In the genomic region with DNA sequence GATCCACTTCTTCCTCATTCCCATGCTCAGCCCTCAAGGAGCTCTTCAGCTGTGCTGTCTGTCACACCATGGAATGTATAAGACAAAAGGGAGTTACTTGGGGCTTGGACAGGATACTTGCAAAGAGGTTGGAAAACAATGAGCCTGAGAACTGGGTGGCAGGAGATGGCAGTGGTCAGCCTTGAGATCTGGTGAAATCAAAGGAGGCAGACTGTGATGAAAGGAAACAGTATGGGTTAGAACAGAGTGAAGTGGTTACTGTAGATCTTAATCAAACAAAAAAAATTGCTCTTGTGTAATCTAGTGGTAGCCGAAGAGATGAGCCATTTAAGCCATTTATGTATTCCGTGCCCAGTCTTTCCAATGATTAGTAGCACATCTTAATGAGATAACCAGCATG, we compare ENCODE assay signal across 23 cellular contexts.
"Had no signal": no experiment of that assay in that cellular context is flagged by ENCODE, and none has a peak within 500 bp of the region (broad histone marks: within the 10 kb centered on the region; RNA-seq: fewer than 3 reads in every experiment).

No MANE protein-coding gene starts in this region.

- H3K27ac ChIP-seq: brain microvascular endothelial cell, neutrophil, pancreas, psoas muscle, right atrium auricular region, tibial nerve had no signal

- H3K36me3 Mint-ChIP-seq: activated naive CD4-positive, alpha-beta T cell treated with anti-CD3 and anti-CD28 coated beads, Interleukin-2, amount 50 U/mL, for 72 hours; mesothelial cell of epicardium; natural killer cell treated with Interleukin-12 subunit alpha and Interleukin-12 subunit beta and Interleukin-15 and Interleukin-18, amount 100 ng/mL, for 72 hours had no signal

- H3K27ac Mint-ChIP-seq: activated naive CD4-positive, alpha-beta T cell treated with anti-CD3 and anti-CD28 coated beads, Interleukin-2, amount 50 U/mL, for 72 hours; dendritic cell treated with granulocyte-macrophage colony-stimulating factor and Interleukin-4, amounts not matched to agents 40 ng/mL and 50 ng/mL, for 4 days; mesothelial cell of epicardium; stimulated activated naive CD8-positive, alpha-beta T cell treated with anti-CD3 and anti-CD28 coated beads, Interleukin-15, Interleukin-2, amounts not matched to agents 100 ng/mL and 50 ng/mL, for 24 hours had no signal

- H3K9me3 Mint-ChIP-seq: dendritic cell treated with granulocyte-macrophage colony-stimulating factor and Interleukin-4, amounts not matched to agents 40 ng/mL and 50 ng/mL, for 4 days; mesothelial cell of epicardium; natural killer cell treated with Interleukin-12 subunit alpha and Interleukin-12 subunit beta and Interleukin-15 and Interleukin-18, amount 100 ng/mL, for 72 hours; stimulated activated naive CD8-positive, alpha-beta T cell treated with anti-CD3 and anti-CD28 coated beads, Interleukin-15, Interleukin-2, amounts not matched to agents 100 ng/mL and 50 ng/mL, for 24 hours had no signal

- H3K36me3 ChIP-seq: brain microvascular endothelial cell, neutrophil, pancreas, right atrium auricular region, tibial nerve had no signal

- H3K27me3 ChIP-seq: brain microvascular endothelial cell, neutrophil, pancreas, right atrium auricular region, tibial nerve had no signal

- H3K4me3 ChIP-seq: lung, pancreas, psoas muscle, right atrium auricular region, tibial nerve had no signal

- DNase-seq: activated gamma-delta T cell treated with Interleukin-2 at 50 U/mL for 16 hours; activated T-cell treated with anti-CD3 and anti-CD28 coated beads, Interleukin-2, amount 50 U/mL, for 1 hour; aorta; brain microvascular endothelial cell; caudate nucleus; effector CD4-positive, alpha-beta T cell; erythroblast; foreskin fibroblast; pancreas; psoas muscle; stimulated activated CD4-positive, alpha-beta T cell treated with anti-CD3 and anti-CD28 coated beads, Interleukin-12 subunit alpha, Interleukin-12 subunit beta, amount 100 ng/mL, for 4 hours; stimulated activated CD4-positive, alpha-beta T cell treated with anti-CD3 and anti-CD28 coated beads, Interleukin-1b, Interleukin-23, amount 100 ng/mL, for 48 hours; substantia nigra had no signal

- H3K27me3 Mint-ChIP-seq: stimulated activated naive CD8-positive, alpha-beta T cell treated with anti-CD3 and anti-CD28 coated beads, Interleukin-15, Interleukin-2, amounts not matched to agents 100 ng/mL and 50 ng/mL, for 24 hours had no signal

- ATAC-seq: activated naive CD4-positive, alpha-beta T cell treated with anti-CD3 and anti-CD28 coated beads, Interleukin-2, amount 50 U/mL, for 72 hours; left lobe of liver; pancreas; psoas muscle had no signal

- H3K4me1 ChIP-seq: pancreas, psoas muscle, right atrium auricular region, tibial nerve had no signal

- H3K4me3 Mint-ChIP-seq: dendritic cell treated with granulocyte-macrophage colony-stimulating factor and Interleukin-4, amounts not matched to agents 40 ng/mL and 50 ng/mL, for 4 days; mesothelial cell of epicardium; natural killer cell treated with Interleukin-12 subunit alpha and Interleukin-12 subunit beta and Interleukin-15 and Interleukin-18, amount 100 ng/mL, for 72 hours; stimulated activated naive CD8-positive, alpha-beta T cell treated with anti-CD3 and anti-CD28 coated beads, Interleukin-15, Interleukin-2, amounts not matched to agents 100 ng/mL and 50 ng/mL, for 24 hours had no signal

- H3K9me3 ChIP-seq: neutrophil, pancreas, psoas muscle, right atrium auricular region, tibial nerve had no signal
